Comparison of ENCODE assay signal across 8 cellular contexts in genomic region chr14:91509083-91509877, GRCh38. TPM values are rescaled to one million over a fixed set of nuclear protein-coding genes. Genes with fewer than 3 reads are reported as not detected.
DNase-seq lines count a peak whose midpoint lies in the region; ATAC-seq and TF ChIP-seq lines count a peak whose summit lies in the region.

No MANE protein-coding gene starts in this region.

- H3K9me3 ChIP-seq in WERI-Rb-1 (ENCODE audit: severe bottlenecking) = no peaks in the 10 kb centered on the region

- in situ Hi-C loops in Caki2 (cut with HindIII; ENCODE audit: low pct_unique_long_range_greater_than_20kb, low sequenced_read_pairs) = no loop called here

- no peaks in the 10 kb centered on the region for H3K27me3 ChIP-seq in WERI-Rb-1 (ENCODE audit: insufficient read depth, low read depth, severe bottlenecking)

- peak overlapping the region; percentile 85 for H3K4me3 ChIP-seq in WERI-Rb-1 (ENCODE audit: low read depth, low read length)

- peak; percentile 15 for ATAC-seq in GM21526 (IDR thresholded peaks at IDR 0.05; ENCODE audit: low FRiP score, unreplicated experiment)

- TF ChIP-seq CTCF in WERI-Rb-1 (IDR thresholded peaks at IDR 0.05; ENCODE audit: low read depth, low read length) = no peak

- peak; percentile 39 for DNase-seq in Caki2 (ENCODE audit: low read depth)
- DNase-seq in HuH-7.5 (ENCODE audit: low spot score) = peak; percentile 49
- peak; percentile 41 for DNase-seq in WERI-Rb-1
- DNase-seq in caudate nucleus (lab: John Stamatoyannopoulos, UW) = peak in 27 of 61 donors; percentile 10 to 69 (median 43)
- peak; percentile 62 for DNase-seq in left kidney (ENCODE audit: low read depth, low spot score)
- peak; percentile 8 to 34 for DNase-seq in stimulated activated CD4-positive, alpha-beta T cell treated with anti-CD3 and anti-CD28 coated beads, Interleukin-1b, Interleukin-23, amount 100 ng/mL, for 4 hours (ENCODE audit: low read depth in 2 of 2)
- DNase-seq in middle frontal gyrus (ENCODE audit: extremely low spot score, low spot score) = no peak

- H3K36me3 ChIP-seq in WERI-Rb-1 = peaks cover 42% of the 10 kb centered on the region

- H3K27ac ChIP-seq in WERI-Rb-1 (peak overlapping the region; percentile 100), caudate nucleus (ENCODE audit: low read depth, low read length) (peak overlapping the region; percentile 97)

RNA-seq across cellular contexts. Expression of gene PPP4R3A, which starts 0.8 kb away (rescaled TPM):
- 21.1 and 24.5 TPM in 2 replicates for total RNA-seq in Caki2 (2014; rRNA removed; shearing (Covaris generic); ENCODE audit: low replicate concordance)
